Comparison of ENCODE assay signal across 34 cellular contexts in the genomic region with DNA sequence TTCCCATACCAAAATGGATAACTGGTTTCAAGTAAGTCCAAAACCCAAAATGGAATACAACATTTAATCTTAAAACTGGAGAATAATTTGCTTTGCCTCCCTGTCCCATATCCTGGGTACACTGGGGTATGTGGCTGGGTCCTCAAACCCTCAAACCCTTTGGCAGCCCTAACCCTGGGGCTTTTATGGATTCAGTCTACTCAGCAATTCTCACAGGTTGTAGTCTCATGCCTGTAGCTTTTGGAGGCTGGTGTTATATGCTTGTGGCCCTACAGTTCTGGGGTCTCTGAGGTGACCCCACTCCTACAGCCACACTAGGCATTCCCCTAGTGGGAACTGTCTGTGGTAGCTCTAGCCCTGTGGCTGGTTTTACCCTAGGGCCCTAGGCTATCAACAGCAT.
DNase-seq lines count a peak whose midpoint lies in the region; ATAC-seq, FAIRE-seq and TF ChIP-seq lines count a peak whose summit lies in the region.
"Had no signal": no experiment of that assay in that cellular context is flagged by ENCODE, and none has a peak within 500 bp of the region (broad histone marks: within the 10 kb centered on the region; RNA-seq: fewer than 3 reads in every experiment).

No MANE protein-coding gene starts in this region.

- no peak overlapping the region for H3K4me3 ChIP-seq in HepG2 (replicated peaks in 1 of 3; ENCODE audit: insufficient read depth in 1 of 3, low read depth in 2 of 3, low read length in 3 of 3)
- H3K4me3 ChIP-seq in right lobe of liver = no peak overlapping the region
- H3K4me3 ChIP-seq in A549 = no peak overlapping the region
- no peak overlapping the region for H3K4me3 ChIP-seq in IMR-90 (ENCODE audit: insufficient read depth, low read depth, low read length)
- no peak overlapping the region for H3K4me3 ChIP-seq in neuronal stem cell (ENCODE audit: low read length in 2 of 2)
- no peak overlapping the region for H3K4me3 ChIP-seq in upper lobe of right lung
- H3K4me3 ChIP-seq: BLaER1; BLaER1 treated with 17β-estradiol and CSF1 and Interleukin-3, amounts not matched to agents 10 nM and 100 nM had no signal

- no peak for FAIRE-seq in HepG2 (lab: Jason Lieb, UNC)
- no peak for FAIRE-seq in A549 (lab: Jason Lieb, UNC)
- FAIRE-seq: A204.1, D721Med had no signal

- H3K27me3 ChIP-seq in HepG2 (ENCODE audit: control insufficient read depth in 1 of 2, insufficient read depth in 2 of 2, low read length in 2 of 2) (no peaks in the 10 kb centered on the region), right lobe of liver (no peaks in the 10 kb centered on the region), IMR-90 (ENCODE audit: control insufficient read depth, insufficient read depth, low read length) (no peaks in the 10 kb centered on the region; the same call in 1 of the 2 replicates), neuronal stem cell (ENCODE audit: control insufficient read depth in 3 of 3, insufficient read depth in 3 of 3, low read depth in 1 of 3, low read length in 3 of 3) (no peaks in the 10 kb centered on the region), upper lobe of right lung (no peaks in the 10 kb centered on the region)
- H3K27me3 ChIP-seq: BE2C had no signal

- H4K91ac ChIP-seq in IMR-90 (ENCODE audit: insufficient read depth, low read depth, low read length) (no peak overlapping the region), neuronal stem cell (ENCODE audit: low read depth, low read length, poor library complexity) (no peak overlapping the region)

- intact Hi-C loops in HepG2 (cut with micrococcal nuclease; ENCODE audit: unreplicated experiment) = no loop called here
- intact Hi-C loops in right lobe of liver (cut with DNase I) = no loop called here
- intact Hi-C loops in IMR-90 (cut with micrococcal nuclease) = no loop called here
- intact Hi-C loops in upper lobe of right lung (cut with DNase I) = no loop called here

- dilution Hi-C loops in IMR-90 (cut with HindIII; ENCODE audit: low sequenced_read_pairs, unreplicated experiment) = no loop called here

- H2BK15ac ChIP-seq in IMR-90 (ENCODE audit: low read depth, low read length) (no peak overlapping the region), neuronal stem cell (ENCODE audit: low read length) (no peak overlapping the region)

- no peak overlapping the region for H3K9ac ChIP-seq in HepG2 (ENCODE audit: insufficient read depth, low read depth, low read length)
- no peak overlapping the region for H3K9ac ChIP-seq in IMR-90 (ENCODE audit: low read depth, low read length)
- H3K9ac ChIP-seq in neuronal stem cell (ENCODE audit: low read depth, low read length, poor library complexity) = no peak overlapping the region
- H3K9ac ChIP-seq: BLaER1; BLaER1 treated with 17β-estradiol and CSF1 and Interleukin-3, amounts not matched to agents 10 nM and 100 nM had no signal

- H3K56ac ChIP-seq in IMR-90 (ENCODE audit: extremely low read depth, insufficient read depth, low read length) = no peak overlapping the region

- H4K8ac ChIP-seq in IMR-90 (ENCODE audit: low read depth in 2 of 2, low read length in 2 of 2) (no peak overlapping the region), neuronal stem cell (ENCODE audit: low read depth, low read length) (peak overlapping the region; percentile 3)

- POLR2A ChIA-PET in HepG2 (lab: Yijun Ruan, JAX) (no interaction called here), A549 (lab: Yijun Ruan, JAX) (no interaction called here), IMR-90 (lab: Charles Lee; ENCODE audit: unreplicated experiment) (no interaction called here)

- no peak overlapping the region for H2BK20ac ChIP-seq in IMR-90 (ENCODE audit: low read depth, low read length)

- H3K79me2 ChIP-seq in HepG2 (ENCODE audit: insufficient read depth, low read length) = no peaks in the 10 kb centered on the region

- no peaks in the 10 kb centered on the region for H4K20me1 ChIP-seq in HepG2 (ENCODE audit: insufficient read depth, low read length)
- no peaks in the 10 kb centered on the region for H4K20me1 ChIP-seq in IMR-90 (ENCODE audit: insufficient read depth, low read length)
- H4K20me1 ChIP-seq: BLaER1; BLaER1 treated with 17β-estradiol and CSF1 and Interleukin-3, amounts not matched to agents 10 nM and 100 nM had no signal

- H3K4me2 ChIP-seq in HepG2 (ENCODE audit: low read depth, low read length) (no peak overlapping the region), A549 (no peak overlapping the region), IMR-90 (ENCODE audit: low read depth, low read length) (no peak overlapping the region), neuronal stem cell (ENCODE audit: insufficient read depth, low read length, poor library complexity, severe bottlenecking) (no peak overlapping the region)
- H3K4me2 ChIP-seq: BLaER1; BLaER1 treated with 17β-estradiol and CSF1 and Interleukin-3, amounts not matched to agents 10 nM and 100 nM had no signal

- H3K9me1 ChIP-seq in IMR-90 (ENCODE audit: insufficient read depth, low read length) = no peaks in the 10 kb centered on the region

- in situ Hi-C loops in HepG2 (cut with HindIII; ENCODE audit: extremely low pct_ligation_motif_present, low pct_unique_long_range_greater_than_20kb) = no loop called here
- in situ Hi-C loops in IMR-90 (cut with MboI; ENCODE audit: low sequenced_read_pairs) = no loop called here

- CTCF ChIA-PET in HepG2 (lab: Yijun Ruan, JAX; ENCODE audit: low intra/inter-chr PET ratio, low total read pairs) (no interaction called here), A549 (lab: Yijun Ruan, JAX) (no interaction called here), IMR-90 (lab: Yijun Ruan, JAX) (no interaction called here)

- H2BK5ac ChIP-seq in IMR-90 (ENCODE audit: low read depth, low read length, poor library complexity, severe bottlenecking) = no peak overlapping the region
- H2BK5ac ChIP-seq in neuronal stem cell (ENCODE audit: low read length) = no peak overlapping the region

- H3K9me3 ChIP-seq in HepG2 (ENCODE audit: low read length) (no peaks in the 10 kb centered on the region), right lobe of liver (no peaks in the 10 kb centered on the region), A549 (no peaks in the 10 kb centered on the region), IMR-90 (ENCODE audit: control insufficient read depth, insufficient read depth, low read length) (no peaks in the 10 kb centered on the region), neuronal stem cell (replicated peaks in 1 of 2; ENCODE audit: control insufficient read depth in 2 of 2, insufficient read depth in 1 of 2, low read depth in 1 of 2, low read length in 2 of 2) (no peaks in the 10 kb centered on the region), upper lobe of right lung (no peaks in the 10 kb centered on the region)
- H3K9me3 ChIP-seq: BE2C, BLaER1, Caco-2 had no signal

- no peak for TF ChIP-seq CTCF in HepG2 (CRISPR knock-in tag; IDR thresholded peaks at IDR 0.05)
- TF ChIP-seq CTCF in right lobe of liver (IDR thresholded peaks at IDR 0.05) = no peak
- TF ChIP-seq CTCF in A549 (IDR thresholded peaks at IDR 0.05) = no peak
- no peak for TF ChIP-seq CTCF in IMR-90 (conservative IDR thresholded peaks at IDR 0.05; ENCODE audit: low read depth, low read length)
- no peak for TF ChIP-seq CTCF in upper lobe of right lung (IDR thresholded peaks at IDR 0.05)

- no peak overlapping the region for H3K27ac ChIP-seq in HepG2 (ENCODE audit: extremely low read length, insufficient read depth, low read length)
- H3K27ac ChIP-seq in right lobe of liver = no peak overlapping the region
- no peak overlapping the region for H3K27ac ChIP-seq in A549
- H3K27ac ChIP-seq in IMR-90 (ENCODE audit: insufficient read depth, low read length) = no peak overlapping the region
- H3K27ac ChIP-seq in neuronal stem cell (replicated peaks; ENCODE audit: low read length) = no peak overlapping the region
- H3K27ac ChIP-seq in upper lobe of right lung = no peak overlapping the region
- H3K27ac ChIP-seq: 22Rv1; BLaER1; BLaER1 treated with 17β-estradiol and CSF1 and Interleukin-3, amounts not matched to agents 10 nM and 100 nM; C4-2B had no signal

- H2BK12ac ChIP-seq in neuronal stem cell (ENCODE audit: low read length) = no peak overlapping the region

- H2BK120ac ChIP-seq in IMR-90 (ENCODE audit: low read depth, low read length) (no peak overlapping the region), neuronal stem cell (ENCODE audit: low read depth, low read length) (no peak overlapping the region)

- H2AK9ac ChIP-seq in IMR-90 (replicated peaks; ENCODE audit: low read depth, low read length, poor library complexity) = no peak overlapping the region

- no TSS peak for BruUV-seq in HepG2 (replicated peaks; lab: Mats Ljungman, UMichigan)
- no TSS peak for BruUV-seq in IMR-90 (replicated peaks; lab: Mats Ljungman, UMichigan)

- H3K36me3 ChIP-seq in HepG2 (replicated peaks in 1 of 2; ENCODE audit: control insufficient read depth in 1 of 2, insufficient read depth in 2 of 2, low read length in 2 of 2) = no peaks in the 10 kb centered on the region
- no peaks in the 10 kb centered on the region for H3K36me3 ChIP-seq in right lobe of liver
- no peaks in the 10 kb centered on the region for H3K36me3 ChIP-seq in IMR-90 (ENCODE audit: control insufficient read depth, insufficient read depth, low read length)
- H3K36me3 ChIP-seq in neuronal stem cell (replicated peaks in 1 of 2; ENCODE audit: control insufficient read depth in 2 of 2, insufficient read depth in 2 of 2, low read length in 2 of 2) = no peaks in the 10 kb centered on the region
- no peaks in the 10 kb centered on the region for H3K36me3 ChIP-seq in upper lobe of right lung
- H3K36me3 ChIP-seq: BE2C; BLaER1; BLaER1 treated with 17β-estradiol and CSF1 and Interleukin-3, amounts not matched to agents 10 nM and 100 nM had no signal

- ATAC-seq in HepG2 (no peak), right lobe of liver (no peak), A549 (no peak), IMR-90 (ENCODE audit: low read depth) (no peak), upper lobe of right lung (no peak)
- ATAC-seq: CD8-positive, alpha-beta T cell had no signal

- H3K18ac ChIP-seq in IMR-90 (ENCODE audit: low read depth, low read length) = no peak overlapping the region
- H3K18ac ChIP-seq in neuronal stem cell (ENCODE audit: low read length) = no peak overlapping the region

- no peak for TF ChIP-seq EP300 in HepG2 (IDR thresholded peaks at IDR 0.05; ENCODE audit: low read depth in 2 of 2, low read length in 2 of 2)
- no peak for TF ChIP-seq EP300 in HepG2 (CRISPR knock-in tag; IDR thresholded peaks at IDR 0.05; ENCODE audit: borderline replicate concordance)
- TF ChIP-seq EP300 in A549 (IDR thresholded peaks at IDR 0.05) = no peak

- TF ChIP-seq RAD21 in HepG2 (CRISPR knock-in tag; IDR thresholded peaks at IDR 0.05) (no peak), A549 (conservative IDR thresholded peaks at IDR 0.05 in 1 of 2, IDR thresholded peaks at IDR 0.05 in 1 of 2) (no peak), IMR-90 (IDR thresholded peaks at IDR 0.05; ENCODE audit: low read length) (no peak)

- H3K14ac ChIP-seq in IMR-90 (replicated peaks; ENCODE audit: low read depth, low read length) (no peak overlapping the region), neuronal stem cell (ENCODE audit: low read length) (no peak overlapping the region)

- H3K23ac ChIP-seq in IMR-90 (ENCODE audit: low read depth, low read length) = no peak overlapping the region
- no peak overlapping the region for H3K23ac ChIP-seq in neuronal stem cell (ENCODE audit: low read depth, low read length, poor library complexity)

- H2AK5ac ChIP-seq in IMR-90 (ENCODE audit: low read depth, low read length) (no peak overlapping the region), neuronal stem cell (ENCODE audit: low read depth, low read length) (no peak overlapping the region)

- no peak overlapping the region for H2AFZ ChIP-seq in HepG2 (ENCODE audit: low read length)
- no peak overlapping the region for H2AFZ ChIP-seq in IMR-90 (replicated peaks; ENCODE audit: low read length, poor library complexity)
- H2AFZ ChIP-seq in neuronal stem cell (ENCODE audit: low read length) = no peak overlapping the region

- no peak overlapping the region for H4K5ac ChIP-seq in IMR-90 (ENCODE audit: low read depth, low read length)

- H3K4me1 ChIP-seq in HepG2 (ENCODE audit: insufficient read depth, low read length) (no peaks in the 10 kb centered on the region), right lobe of liver (no peaks in the 10 kb centered on the region), A549 (no peaks in the 10 kb centered on the region), IMR-90 (ENCODE audit: control insufficient read depth, insufficient read depth, low read length) (no peaks in the 10 kb centered on the region), neuronal stem cell (ENCODE audit: control insufficient read depth in 2 of 2, insufficient read depth in 1 of 2, low read depth in 1 of 2, low read length in 2 of 2) (no peaks in the 10 kb centered on the region), upper lobe of right lung (no peaks in the 10 kb centered on the region)
- H3K4me1 ChIP-seq: BE2C; BLaER1; BLaER1 treated with 17β-estradiol and CSF1 and Interleukin-3, amounts not matched to agents 10 nM and 100 nM had no signal

- H3K4ac ChIP-seq in IMR-90 (ENCODE audit: low read depth, low read length) (no peak overlapping the region), neuronal stem cell (ENCODE audit: low read length) (no peak overlapping the region)

- no peak for TF ChIP-seq POLR2A in HepG2 (IDR thresholded peaks at IDR 0.05; ENCODE audit: insufficient read depth in 1 of 2, low read depth in 2 of 2, low read length in 2 of 2)
- no peak for TF ChIP-seq POLR2A in right lobe of liver (IDR thresholded peaks at IDR 0.05)
- no peak for TF ChIP-seq POLR2A in A549 (IDR thresholded peaks at IDR 0.05; ENCODE audit: low read length)
- TF ChIP-seq POLR2A in IMR-90 (IDR thresholded peaks at IDR 0.05; ENCODE audit: low read depth, low read length) = no peak

- DNase-seq in HepG2 (ENCODE audit: low spot score) (no peak), right lobe of liver (no peak), A549 (ENCODE audit: low read depth in 1 of 2, low spot score in 1 of 2) (no peak), IMR-90 (no peak), neuronal stem cell (ENCODE audit: low spot score) (no peak), mesenteric fat pad (ENCODE audit: low spot score) (no peak), upper lobe of right lung (no peak)
- DNase-seq in stimulated activated CD4-positive, alpha-beta T cell treated with anti-CD3 and anti-CD28 coated beads, Interleukin-1b, Interleukin-23, amount 100 ng/mL, for 48 hours = no peak
- DNase-seq: 8988T; ACHN; AML-193; BE2C; C1 segment of cervical spinal cord; Calu3; CD4-positive, alpha-beta memory T cell; CD4-positive, alpha-beta T cell; CD4-positive, CD25-positive, alpha-beta regulatory T cell; CD8-positive, alpha-beta memory T cell; CD8-positive, alpha-beta T cell; COR-L47; DMS 273 treated with DMSO at 0.1 percent for 48 hours; DMS153; DMS53; DMS79; DMS79 treated with DMSO at 0.1 percent for 48 hours; DND-41; EL had no signal

- H3K79me1 ChIP-seq in IMR-90 (ENCODE audit: low read depth in 1 of 2, low read length in 2 of 2) (no peaks in the 10 kb centered on the region), neuronal stem cell (ENCODE audit: low read depth, low read length) (no peaks in the 10 kb centered on the region)
